ENCODE assay signal across 9 cellular contexts in the genomic region with DNA sequence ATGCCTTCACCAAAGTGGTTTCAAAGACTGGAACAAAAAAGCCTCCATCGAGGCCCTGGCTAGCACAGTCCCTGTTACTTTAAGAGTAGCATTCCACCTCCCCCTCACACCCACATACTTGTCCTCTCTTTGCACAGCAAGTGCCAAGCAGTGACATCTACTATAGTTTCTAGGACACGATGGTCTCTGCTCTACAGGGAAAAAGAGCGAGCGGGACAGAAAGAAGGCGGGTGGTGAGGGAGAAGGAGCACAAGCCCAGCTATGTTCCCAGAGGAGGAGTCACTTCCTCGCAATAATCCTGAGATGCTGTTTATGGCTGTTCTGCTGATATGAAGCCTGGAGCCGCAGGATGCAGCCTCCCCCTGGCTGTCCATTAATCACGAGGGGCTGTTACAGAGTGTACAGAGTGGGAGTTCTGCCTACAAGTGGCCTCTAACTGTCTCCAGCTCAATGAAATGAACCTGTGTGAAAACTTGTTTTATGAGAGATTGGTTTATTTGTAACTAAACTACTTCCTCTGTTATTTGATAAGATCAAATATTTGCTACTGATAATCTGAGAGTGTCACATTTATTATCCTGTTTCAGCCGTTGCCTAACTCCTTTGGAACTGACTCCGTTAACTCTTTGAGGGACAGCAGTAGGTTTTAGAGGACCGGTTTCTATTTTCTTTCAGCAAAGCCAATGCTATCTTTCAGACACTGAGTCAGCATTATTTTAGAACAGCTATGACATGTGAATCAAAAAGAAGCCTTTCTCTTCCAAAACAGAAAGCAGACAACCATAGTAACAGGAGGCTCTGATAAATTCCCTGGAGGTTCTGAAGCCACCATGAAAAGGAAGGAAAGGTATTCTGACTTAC.
DNase-seq lines count a peak whose midpoint lies in the region; ATAC-seq and TF ChIP-seq lines count a peak whose summit lies in the region.
"Had no signal": no experiment of that assay in that cellular context is flagged by ENCODE, and none has a peak within 500 bp of the region (broad histone marks: within the 10 kb centered on the region; RNA-seq: fewer than 3 reads in every experiment).

No MANE protein-coding gene starts in this region.

- no peaks in the 10 kb centered on the region for H3K9me3 Mint-ChIP-seq in activated T-helper 2 cell treated with anti-CD3 and anti-CD28 coated beads, Interferon-gamma antibody, Interleukin-2, Interleukin-4, amounts not matched to agents 10 μg/mL and 5 μg/mL and 100 μg/mL, durations not matched to agents 14 hours and 24 hours and 36 hours
- H3K9me3 Mint-ChIP-seq: naive B cell had no signal

- TF ChIP-seq CTCF in astrocyte of the spinal cord (IDR thresholded peaks at IDR 0.05; ENCODE audit: low read depth, low read length) (no peak), gastrocnemius medialis (IDR thresholded peaks at IDR 0.05 in 4 of 5, conservative IDR thresholded peaks at IDR 0.05 in 1 of 5) (no peak)

- ATAC-seq in HG03432 (IDR thresholded peaks at IDR 0.05; ENCODE audit: unreplicated experiment), result peak; percentile 51
- ATAC-seq in gastrocnemius medialis, result peak; percentile 89 to 90

- peak overlapping the region; percentile 6 for H3K4me3 ChIP-seq in astrocyte of the spinal cord (ENCODE audit: low read depth, low read length)
- H3K4me3 ChIP-seq in iPS-15b (ENCODE audit: low read depth, low read length), result peak overlapping the region; percentile 4
- H3K4me3 ChIP-seq in gastrocnemius medialis, result peak overlapping the region; percentile 9 to 47 (median 38)

- no peaks in the 10 kb centered on the region for H3K36me3 Mint-ChIP-seq in activated T-helper 2 cell treated with anti-CD3 and anti-CD28 coated beads, Interferon-gamma antibody, Interleukin-2, Interleukin-4, amounts not matched to agents 10 μg/mL and 5 μg/mL and 100 μg/mL, durations not matched to agents 14 hours and 24 hours and 36 hours (ENCODE audit: low read depth)
- H3K36me3 Mint-ChIP-seq: naive B cell had no signal

- intact Hi-C loops in gastrocnemius medialis (cut with DNase I; ENCODE audit: low total_unique reads), result loop anchor here (5.0 kb wide), 1 partner anchor 204 kb away; no protein-coding TSS in a partner anchor
- intact Hi-C loops in activated T-helper 2 cell treated with anti-CD3 and anti-CD28 coated beads, Interferon-gamma antibody, Interleukin-2, Interleukin-4, amounts not matched to agents 10 μg/mL and 5 μg/mL and 100 μg/mL, durations not matched to agents 14 hours and 24 hours and 36 hours (cut with micrococcal nuclease), result no loop called here

- no peak overlapping the region for H3K27ac Mint-ChIP-seq in activated T-helper 2 cell treated with anti-CD3 and anti-CD28 coated beads, Interferon-gamma antibody, Interleukin-2, Interleukin-4, amounts not matched to agents 10 μg/mL and 5 μg/mL and 100 μg/mL, durations not matched to agents 14 hours and 24 hours and 36 hours

- H3K27ac ChIP-seq in gastrocnemius medialis, result peak overlapping the region; percentile 62 to 79 (median 71)

- peak in 1 of 2 donors; percentile 29 for TF ChIP-seq POLR2A in gastrocnemius medialis (IDR thresholded peaks at IDR 0.05)

- no peaks in the 10 kb centered on the region for H3K27me3 Mint-ChIP-seq in activated T-helper 2 cell treated with anti-CD3 and anti-CD28 coated beads, Interferon-gamma antibody, Interleukin-2, Interleukin-4, amounts not matched to agents 10 μg/mL and 5 μg/mL and 100 μg/mL, durations not matched to agents 14 hours and 24 hours and 36 hours (ENCODE audit: low read depth)
- H3K27me3 Mint-ChIP-seq: naive B cell had no signal

- H3K9ac ChIP-seq in iPS-15b (ENCODE audit: low read depth, low read length), result no peak overlapping the region

- H3K9me3 ChIP-seq in iPS-15b (ENCODE audit: control insufficient read depth, insufficient read depth, low read length), result no peaks in the 10 kb centered on the region
- no peaks in the 10 kb centered on the region for H3K9me3 ChIP-seq in gastrocnemius medialis

- DNase-seq in astrocyte of the spinal cord (ENCODE audit: low read depth, low spot score), result peak; percentile 62
- peak; percentile 59 to 62 for DNase-seq in gastrocnemius medialis
- no peak for DNase-seq in activated gamma-delta T cell treated with Interleukin-2 at 50 U/mL for 16 hours
- no peak for DNase-seq in GM19238 (ENCODE audit: insufficient read length, low spot score)
- DNase-seq in activated T-helper 2 cell treated with anti-CD3 and anti-CD28 coated beads, Interferon-gamma antibody, Interleukin-2, Interleukin-4, amounts not matched to agents 10 μg/mL and 5 μg/mL and 100 μg/mL, durations not matched to agents 14 hours and 24 hours and 36 hours (ENCODE audit: low spot score), result no peak
- DNase-seq in amniotic stem cell (lab: John Stamatoyannopoulos, UW), result no peak
- DNase-seq: naive B cell had no signal

- no peak overlapping the region for H3K4me3 Mint-ChIP-seq in activated T-helper 2 cell treated with anti-CD3 and anti-CD28 coated beads, Interferon-gamma antibody, Interleukin-2, Interleukin-4, amounts not matched to agents 10 μg/mL and 5 μg/mL and 100 μg/mL, durations not matched to agents 14 hours and 24 hours and 36 hours (ENCODE audit: low read depth)
- H3K4me3 Mint-ChIP-seq: naive B cell had no signal

- H3K36me3 ChIP-seq in iPS-15b (ENCODE audit: control insufficient read depth, insufficient read depth, low read length), result no peaks in the 10 kb centered on the region
- no peaks in the 10 kb centered on the region for H3K36me3 ChIP-seq in gastrocnemius medialis

- H3K4me1 Mint-ChIP-seq in activated T-helper 2 cell treated with anti-CD3 and anti-CD28 coated beads, Interferon-gamma antibody, Interleukin-2, Interleukin-4, amounts not matched to agents 10 μg/mL and 5 μg/mL and 100 μg/mL, durations not matched to agents 14 hours and 24 hours and 36 hours (ENCODE audit: low read depth), result no peaks in the 10 kb centered on the region

- H3K27me3 ChIP-seq in iPS-15b (ENCODE audit: control insufficient read depth, insufficient read depth, low read length), result no peaks in the 10 kb centered on the region
- no peaks in the 10 kb centered on the region for H3K27me3 ChIP-seq in gastrocnemius medialis

- in situ Hi-C loops in astrocyte of the spinal cord (cut with HindIII; ENCODE audit: low sequenced_read_pairs), result no loop called here
- in situ Hi-C loops in gastrocnemius medialis (cut with MboI; ENCODE audit: low sequenced_read_pairs in 4 of 4), result loop anchor here in 1 of 4 donors (10.0 kb wide), 1 partner anchor 202 kb away; no protein-coding TSS in a partner anchor

- peaks cover 27% of the 10 kb centered on the region for H3K4me1 ChIP-seq in iPS-15b (ENCODE audit: control insufficient read depth, insufficient read depth, low read length)
- peaks cover 29 to 39% of the 10 kb centered on the region in 2 donors for H3K4me1 ChIP-seq in gastrocnemius medialis

Comparison
In these comparisons a context has a peak if more than half of its experiments do, and no peak if none do; other contexts are left out.
1. DNase-seq: peak in astrocyte of the spinal cord (single experiment) and gastrocnemius medialis (2 of 2); none in activated gamma-delta T cell treated with Interleukin-2 at 50 U/mL for 16 hours (single experiment), GM19238 (single experiment), activated T-helper 2 cell treated with anti-CD3 and anti-CD28 coated beads, Interferon-gamma antibody, Interleukin-2, Interleukin-4, amounts not matched to agents 10 μg/mL and 5 μg/mL and 100 μg/mL, durations not matched to agents 14 hours and 24 hours and 36 hours (single experiment) and amniotic stem cell (single experiment).
2. Peak in every context shown above with its lines, with median percentiles within 50 percentile points of each other: H3K4me3 ChIP-seq.